8 cellular contexts compared by ENCODE assay signal in genomic region chr3:61564405-61565059, GRCh38. TPM values are rescaled to one million over a fixed set of nuclear protein-coding genes. Genes with fewer than 3 reads are reported as not detected.
DNase-seq lines count a peak whose midpoint lies in the region; ATAC-seq and TF ChIP-seq lines count a peak whose summit lies in the region.

No MANE protein-coding gene starts in this region.

- no peak overlapping the region for H3K27ac Mint-ChIP-seq in mesothelial cell of epicardium

- H3K9me3 ChIP-seq in esophagus squamous epithelium (no peaks in the 10 kb centered on the region), upper lobe of right lung (no peaks in the 10 kb centered on the region)

- WGBS in esophagus squamous epithelium, 2 donors = 7 to 8% methylated on average over 14 of the region's 40 CpGs

- ATAC-seq in upper lobe of right lung (peak; percentile 69), GM18858 (IDR thresholded peaks at IDR 0.05; ENCODE audit: unreplicated experiment) (no peak), GM19397 (IDR thresholded peaks at IDR 0.05; ENCODE audit: unreplicated experiment) (no peak)

- H3K9me3 Mint-ChIP-seq in mesothelial cell of epicardium = no peaks in the 10 kb centered on the region

- H3K4me3 ChIP-seq in esophagus squamous epithelium (peak overlapping the region; percentile 68 to 81 (median 74)), upper lobe of right lung (peak overlapping the region; percentile 63)

- DNase-seq in GM03348 (ENCODE audit: low spot score) (peak; percentile 86), NCI-H69 (lab: John Stamatoyannopoulos, UW) (peak; percentile 88), esophagus squamous epithelium (lab: John Stamatoyannopoulos, UW) (no peak), mesothelial cell of epicardium (ENCODE audit: low spot score in 2 of 2, unreplicated experiment in 2 of 2) (peak; percentile 71 to 86), upper lobe of right lung (peak; percentile 90), NCI-H2029 treated with DMSO at 0.1 percent for 48 hours (lab: John Stamatoyannopoulos, UW) (no peak)

- no peak for TF ChIP-seq POLR2A in esophagus squamous epithelium (IDR thresholded peaks at IDR 0.05)

- H3K27me3 ChIP-seq in esophagus squamous epithelium (peaks cover 0 to 59% (median 0%) of the 10 kb centered on the region in 4 donors), upper lobe of right lung (no peaks in the 10 kb centered on the region)

- H3K27me3 Mint-ChIP-seq in mesothelial cell of epicardium (ENCODE audit: low read depth) = peaks cover 21% of the 10 kb centered on the region

- TF ChIP-seq CTCF in esophagus squamous epithelium (IDR thresholded peaks at IDR 0.05) (peak; percentile 34 to 75 (median 54)), mesothelial cell of epicardium (IDR thresholded peaks at IDR 0.05; ENCODE audit: unreplicated experiment) (peak; percentile 65), upper lobe of right lung (IDR thresholded peaks at IDR 0.05) (peak; percentile 78)

- peaks cover 25% of the 10 kb centered on the region for H3K4me1 Mint-ChIP-seq in mesothelial cell of epicardium

- H3K36me3 Mint-ChIP-seq in mesothelial cell of epicardium = no peaks in the 10 kb centered on the region

- no peaks in the 10 kb centered on the region for H3K36me3 ChIP-seq in esophagus squamous epithelium
- H3K36me3 ChIP-seq in upper lobe of right lung = no peaks in the 10 kb centered on the region

- H3K27ac ChIP-seq in esophagus squamous epithelium (peak overlapping the region in 3 of 4 donors; percentile 92 to 95 (median 95)), upper lobe of right lung (peak overlapping the region; percentile 55)

- intact Hi-C loops in esophagus squamous epithelium (cut with DNase I) = loop anchor here (10.0 kb wide), 2 partner anchors 290 to 620 kb away; no protein-coding TSS in a partner anchor
- intact Hi-C loops in upper lobe of right lung (cut with DNase I) = loop anchor here (10.0 kb wide), 1 partner anchor 280 kb away; no protein-coding TSS in a partner anchor

- H3K4me1 ChIP-seq in esophagus squamous epithelium (peaks cover 4 to 58% (median 12%) of the 10 kb centered on the region in 3 donors), upper lobe of right lung (peaks cover 25% of the 10 kb centered on the region)

- peak overlapping the region; percentile 87 for H3K4me3 Mint-ChIP-seq in mesothelial cell of epicardium

RNA-seq across cellular contexts. Expression of gene PTPRG, which starts 3.2 kb away (rescaled TPM):
- total RNA-seq in esophagus squamous epithelium (10 to 100 TPM in 3 of 4 donors, 1 to 10 TPM in 1; 3.7 to 42.2 (median 15.2) TPM), mesothelial cell of epicardium (33.2 to 40.4 TPM (median 36.3 TPM) in 3 replicates), upper lobe of right lung (86.7 TPM)

Comparison
In these comparisons a context has a peak if more than half of its experiments do, and no peak if none do; other contexts are left out.
1. DNase-seq: peak in GM03348 (single experiment), NCI-H69 (single experiment), mesothelial cell of epicardium (2 of 2) and upper lobe of right lung (single experiment); none in esophagus squamous epithelium (single experiment) and NCI-H2029 treated with DMSO at 0.1 percent for 48 hours (single experiment).
2. Peak in every context shown above with its lines, with median percentiles within 50 percentile points of each other: CTCF ChIP-seq.